12 cellular contexts compared by ENCODE assay signal in the genomic region with DNA sequence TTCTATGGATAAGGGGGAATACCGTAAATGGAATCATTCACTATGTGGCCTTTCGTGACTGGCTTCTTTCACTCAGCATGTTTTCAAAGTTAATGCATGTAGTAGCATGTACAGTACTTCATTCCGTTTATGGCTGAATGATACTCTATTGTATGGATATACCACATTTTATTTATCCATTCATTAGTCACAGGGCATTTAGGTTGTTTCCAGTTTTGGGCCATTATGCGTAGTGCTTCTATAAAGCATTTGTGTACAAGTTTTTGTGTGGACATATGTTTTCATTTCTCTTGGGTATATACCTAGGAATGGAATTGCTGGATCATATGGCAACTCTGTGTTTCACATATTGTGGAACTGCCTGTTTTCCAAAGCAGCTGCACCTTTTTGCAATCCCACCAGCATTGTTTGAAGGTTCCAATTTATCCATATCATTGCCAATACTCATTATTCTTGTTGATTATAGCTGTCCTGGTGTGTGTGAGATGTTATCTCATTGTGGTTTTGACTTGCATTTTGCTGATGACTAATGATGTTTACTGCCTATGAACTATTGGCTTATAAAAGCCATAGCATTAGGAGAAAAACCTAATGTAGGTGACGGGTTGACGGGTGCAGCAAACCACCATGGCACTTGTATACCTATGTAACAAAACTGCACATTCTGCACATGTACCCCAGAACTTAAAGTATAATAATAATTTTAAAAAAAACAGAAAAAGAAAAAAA. TPM values are rescaled to one million over a fixed set of nuclear protein-coding genes. Genes with fewer than 3 reads are reported as not detected.
DNase-seq lines count a peak whose midpoint lies in the region; FAIRE-seq and TF ChIP-seq lines count a peak whose summit lies in the region.
"Had no signal": no experiment of that assay in that cellular context is flagged by ENCODE, and none has a peak within 500 bp of the region (broad histone marks: within the 10 kb centered on the region; RNA-seq: fewer than 3 reads in every experiment).

No MANE protein-coding gene starts in this region.

- no peaks in the 10 kb centered on the region for H3K27me3 Mint-ChIP-seq in activated naive CD4-positive, alpha-beta T cell treated with anti-CD3 and anti-CD28 coated beads, Interleukin-2, amount 10 ng/mL, durations not matched to agents 7 days and 5 days

- H4K20me1 ChIP-seq in keratinocyte (ENCODE audit: control insufficient read depth, extremely low read depth, insufficient read depth, low read length) = no peaks in the 10 kb centered on the region

- peak; percentile 29 for FAIRE-seq in keratinocyte (lab: Jason Lieb, UNC)

- no peak overlapping the region for H3K4me2 ChIP-seq in keratinocyte (ENCODE audit: control insufficient read depth, extremely low read depth, insufficient read depth, low read depth, low read length)
- H3K4me2 ChIP-seq: neural progenitor cell had no signal

- no peaks in the 10 kb centered on the region for H3K36me3 ChIP-seq in keratinocyte (ENCODE audit: control insufficient read depth in 2 of 2, extremely low read depth in 1 of 2, insufficient read depth in 2 of 2, low read length in 2 of 2)
- H3K36me3 ChIP-seq: gastroesophageal sphincter had no signal

- no peak overlapping the region for H3K9ac ChIP-seq in keratinocyte (ENCODE audit: control insufficient read depth, extremely low read depth, insufficient read depth, low read length)
- H3K9ac ChIP-seq: neural progenitor cell had no signal

- dilution Hi-C loops in keratinocyte (cut with MboI; ENCODE audit: extremely low pct_ligation_motif_present, low sequenced_read_pairs) = no loop called here

- DNase-seq in ELR (ENCODE audit: low read depth) (peak; percentile 62), NB4 (ENCODE audit: low read depth) (peak; percentile 34), keratinocyte (ENCODE audit: low read depth, low spot score) (no peak), NCI-H2227 treated with DMSO at 0.1 percent for 48 hours (lab: John Stamatoyannopoulos, UW) (no peak), A172 (ENCODE audit: low spot score) (no peak)
- DNase-seq in activated naive CD4-positive, alpha-beta T cell treated with anti-CD3 and anti-CD28 coated beads, Interleukin-2, amount 10 ng/mL, durations not matched to agents 7 days and 5 days = peak; percentile 36
- no peak for DNase-seq in stimulated activated CD4-positive, alpha-beta T cell treated with anti-CD3 and anti-CD28 coated beads, Interleukin-2, amount 100 ng/mL, for 24 hours
- DNase-seq: left cardiac atrium, NCI-H1417 treated with DMSO at 0.1 percent for 48 hours had no signal

- peak overlapping the region; percentile 13 for H3K27ac Mint-ChIP-seq in activated naive CD4-positive, alpha-beta T cell treated with anti-CD3 and anti-CD28 coated beads, Interleukin-2, amount 10 ng/mL, durations not matched to agents 7 days and 5 days
- H3K27ac Mint-ChIP-seq: neural progenitor cell had no signal

- H2AFZ ChIP-seq in keratinocyte (ENCODE audit: control insufficient read depth, low read length) = no peak overlapping the region
- H2AFZ ChIP-seq: neural progenitor cell had no signal

- H3K4me1 ChIP-seq in keratinocyte (ENCODE audit: control insufficient read depth, extremely low read depth, insufficient read depth, low read length) = peaks cover 4% of the 10 kb centered on the region

- H3K27me3 ChIP-seq in keratinocyte (ENCODE audit: control insufficient read depth, extremely low read depth, insufficient read depth, low read length) = no peaks in the 10 kb centered on the region
- H3K27me3 ChIP-seq: gastroesophageal sphincter, neural progenitor cell had no signal

- no peak overlapping the region for H3K4me3 Mint-ChIP-seq in activated naive CD4-positive, alpha-beta T cell treated with anti-CD3 and anti-CD28 coated beads, Interleukin-2, amount 10 ng/mL, durations not matched to agents 7 days and 5 days
- H3K4me3 Mint-ChIP-seq: neural progenitor cell had no signal

- no peak for TF ChIP-seq POLR2A in NB4 (IDR thresholded peaks at IDR 0.05; ENCODE audit: extremely low read depth, insufficient read length)

- peaks cover 78% of the 10 kb centered on the region for H3K79me2 ChIP-seq in keratinocyte (ENCODE audit: control insufficient read depth, insufficient read depth, low read length)

- H3K36me3 Mint-ChIP-seq in activated naive CD4-positive, alpha-beta T cell treated with anti-CD3 and anti-CD28 coated beads, Interleukin-2, amount 10 ng/mL, durations not matched to agents 7 days and 5 days = peaks cover 34% of the 10 kb centered on the region

- H3K4me1 Mint-ChIP-seq in activated naive CD4-positive, alpha-beta T cell treated with anti-CD3 and anti-CD28 coated beads, Interleukin-2, amount 10 ng/mL, durations not matched to agents 7 days and 5 days = peaks cover 50% of the 10 kb centered on the region
- H3K4me1 Mint-ChIP-seq: neural progenitor cell had no signal

- peaks cover 11% of the 10 kb centered on the region for H3K9me3 Mint-ChIP-seq in activated naive CD4-positive, alpha-beta T cell treated with anti-CD3 and anti-CD28 coated beads, Interleukin-2, amount 10 ng/mL, durations not matched to agents 7 days and 5 days

- TF ChIP-seq CTCF in NB4 (IDR thresholded peaks at IDR 0.05; ENCODE audit: low read depth, low read length) (no peak), keratinocyte (optimal IDR thresholded peaks at IDR 0.05 in 1 of 3, IDR thresholded peaks at IDR 0.05 in 1 of 3, conservative IDR thresholded peaks at IDR 0.05 in 1 of 3; ENCODE audit: extremely low read depth in 1 of 3, insufficient read depth in 2 of 3, low read length in 3 of 3) (no peak)

- no peaks in the 10 kb centered on the region for H3K9me1 ChIP-seq in keratinocyte (ENCODE audit: control insufficient read depth, extremely low read depth, insufficient read depth, low read length)

- CTCF ChIA-PET in activated naive CD4-positive, alpha-beta T cell treated with anti-CD3 and anti-CD28 coated beads, Interleukin-2, amount 10 ng/mL, durations not matched to agents 7 days and 5 days (lab: Charles Lee) = interaction anchor here (0.8 to 1.0 kb wide), 2 partner anchors 7 to 39 kb away, joined by 3 read pairs; no protein-coding TSS in a partner anchor

- no peak overlapping the region for H3K27ac ChIP-seq in keratinocyte (ENCODE audit: control insufficient read depth, insufficient read depth, low read length)
- H3K27ac ChIP-seq: coronary artery, gastroesophageal sphincter, neural progenitor cell had no signal

- peaks cover 1% of the 10 kb centered on the region for H3K9me3 ChIP-seq in keratinocyte (ENCODE audit: control insufficient read depth, low read depth, low read length)
- H3K9me3 ChIP-seq: gastroesophageal sphincter had no signal

- H3K4me3 ChIP-seq in NB4 (ENCODE audit: low read depth, low read length) (no peak overlapping the region), keratinocyte (ENCODE audit: control insufficient read depth in 2 of 3, extremely low read depth in 1 of 3, insufficient read depth in 2 of 3, low read depth in 1 of 3, low read length in 3 of 3) (no peak overlapping the region)
- H3K4me3 ChIP-seq: coronary artery, gastroesophageal sphincter, neural progenitor cell had no signal

RNA-seq across cellular contexts. Expression of a gene that starts 45.5 kb away (rescaled TPM):
- 9.6 to 16.3 TPM (median 9.8 TPM) in 3 replicates for polyA plus RNA-seq in keratinocyte
- polyA plus RNA-seq in keratinocyte (2011; ENCODE audit: low read depth) = 139 TPM
- 7.3 and 12.5 TPM in 2 replicates for polyA plus RNA-seq in keratinocyte (2011; cell fraction: cytosol; rRNA removed)
- 27.7 and 35.2 TPM in 2 replicates for polyA plus RNA-seq in keratinocyte (2011; cell fraction: nucleus; rRNA removed)
- 11.1 and 13.1 TPM in 2 replicates for polyA plus RNA-seq in keratinocyte (2012; ENCODE audit: low replicate concordance)
- polyA minus RNA-seq in keratinocyte = 33.2 to 44.1 TPM (median 37.8 TPM) in 3 replicates
- 24.2 TPM for polyA minus RNA-seq in keratinocyte (2011; cell fraction: cytosol; rRNA and poly(A)+ RNA removed)
- 29.8 and 68.6 TPM in 2 replicates for polyA minus RNA-seq in keratinocyte (2011; cell fraction: nucleus; rRNA and poly(A)+ RNA removed)
- total RNA-seq in A172 (2014; rRNA removed; shearing (Covaris generic)) = 26.4 and 30.0 TPM in 2 replicates

Comparison
In these comparisons a context has a peak if more than half of its experiments do, and no peak if none do; other contexts are left out.
1. DNase-seq: peak in ELR (single experiment), NB4 (single experiment) and activated naive CD4-positive, alpha-beta T cell treated with anti-CD3 and anti-CD28 coated beads, Interleukin-2, amount 10 ng/mL, durations not matched to agents 7 days and 5 days (single experiment); none in keratinocyte (single experiment), NCI-H2227 treated with DMSO at 0.1 percent for 48 hours (single experiment), A172 (single experiment) and stimulated activated CD4-positive, alpha-beta T cell treated with anti-CD3 and anti-CD28 coated beads, Interleukin-2, amount 100 ng/mL, for 24 hours (0 of 2).